Comparison of ENCODE assay signal across 11 cellular contexts in genomic region chr3:148006508-148006907, GRCh38.
DNase-seq lines count a peak whose midpoint lies in the region; ATAC-seq and TF ChIP-seq lines count a peak whose summit lies in the region.
"Had no signal": no experiment of that assay in that cellular context is flagged by ENCODE, and none has a peak within 500 bp of the region (broad histone marks: within the 10 kb centered on the region; RNA-seq: fewer than 3 reads in every experiment).

No MANE protein-coding gene starts in this region.

- TF ChIP-seq CTCF in mammary epithelial cell (conservative IDR thresholded peaks at IDR 0.05 in 1 of 2, IDR thresholded peaks at IDR 0.05 in 1 of 2; ENCODE audit: extremely low read depth in 1 of 2, insufficient read depth in 1 of 2, low read depth in 1 of 2, low read length in 2 of 2) (no peak), breast epithelium (IDR thresholded peaks at IDR 0.05) (no peak)

- H3K9me3 ChIP-seq in mammary epithelial cell (replicated peaks; ENCODE audit: insufficient read depth, low read length) = no peaks in the 10 kb centered on the region
- no peaks in the 10 kb centered on the region for H3K9me3 ChIP-seq in breast epithelium
- H3K9me3 ChIP-seq: BE2C, tibial nerve had no signal

- no peak overlapping the region for H3K4me3 ChIP-seq in mammary epithelial cell (replicated peaks in 1 of 3; ENCODE audit: insufficient read depth in 1 of 3, low read depth in 2 of 3, low read length in 3 of 3)
- H3K4me3 ChIP-seq in breast epithelium = no peak overlapping the region
- H3K4me3 ChIP-seq: tibial nerve had no signal

- no peaks in the 10 kb centered on the region for H3K36me3 ChIP-seq in mammary epithelial cell (ENCODE audit: insufficient read depth, low read length)
- no peaks in the 10 kb centered on the region for H3K36me3 ChIP-seq in breast epithelium
- H3K36me3 ChIP-seq: BE2C, tibial nerve had no signal

- CTCF ChIA-PET in mammary epithelial cell (lab: Charles Lee; ENCODE audit: low non-redundant PET) = no interaction called here

- TF ChIP-seq POLR2A in breast epithelium (IDR thresholded peaks at IDR 0.05) = no peak

- H4K20me1 ChIP-seq in mammary epithelial cell (ENCODE audit: insufficient read depth, low read length) = no peaks in the 10 kb centered on the region

- no peak overlapping the region for H3K4me2 ChIP-seq in mammary epithelial cell (ENCODE audit: insufficient read depth, low read depth, low read length)

- no peaks in the 10 kb centered on the region for H3K79me2 ChIP-seq in mammary epithelial cell (ENCODE audit: insufficient read depth, low read length)

- in situ Hi-C loops in mammary epithelial cell (cut with MboI; ENCODE audit: low sequenced_read_pairs in 2 of 2) = no loop called here

- no peak overlapping the region for H3K9ac ChIP-seq in mammary epithelial cell (ENCODE audit: insufficient read depth, low read length)

- intact Hi-C loops in mammary epithelial cell (cut with micrococcal nuclease) (no loop called here), breast epithelium (cut with DNase I; ENCODE audit: low total_unique reads) (no loop called here)

- ATAC-seq in HG02938 (IDR thresholded peaks at IDR 0.05; ENCODE audit: unreplicated experiment) = no peak
- no peak for ATAC-seq in HG03354 (IDR thresholded peaks at IDR 0.05; ENCODE audit: poor library complexity, severe bottlenecking, unreplicated experiment)

- DNase-seq in mammary epithelial cell (peak; percentile 77), breast epithelium (ENCODE audit: low spot score in 2 of 2) (no peak), OCI-M1 (lab: John Stamatoyannopoulos, UW) (peak; percentile 78), fibroblast of peridontal ligament (ENCODE audit: extremely low read depth) (peak; percentile 53), NCI-H526 treated with DMSO at 0.1 percent for 48 hours (lab: John Stamatoyannopoulos, UW) (no peak)
- no peak for DNase-seq in activated T-cell treated with anti-CD3 and anti-CD28 coated beads, Interleukin-2, amount 50 U/mL, for 48 hours
- DNase-seq: BE2C, NCI-H187 treated with DMSO at 0.1 percent for 48 hours had no signal

- H3K4me1 ChIP-seq in mammary epithelial cell (ENCODE audit: insufficient read depth, low read length) (no peaks in the 10 kb centered on the region), breast epithelium (no peaks in the 10 kb centered on the region)
- H3K4me1 ChIP-seq: BE2C, tibial nerve had no signal

- H3K27ac ChIP-seq in mammary epithelial cell (ENCODE audit: insufficient read depth, low read depth, low read length) (no peak overlapping the region), breast epithelium (no peak overlapping the region)
- H3K27ac ChIP-seq: tibial nerve had no signal

- BruUV-seq in mammary epithelial cell (replicated peaks; lab: Mats Ljungman, UMichigan) = no TSS peak

- dilution Hi-C loops in mammary epithelial cell (cut with HindIII; ENCODE audit: low sequenced_read_pairs) = no loop called here

- H3K27me3 ChIP-seq in mammary epithelial cell (ENCODE audit: insufficient read depth, low read length) (peaks cover 2% of the 10 kb centered on the region), breast epithelium (no peaks in the 10 kb centered on the region)
- H3K27me3 ChIP-seq: BE2C, tibial nerve had no signal

- no peak overlapping the region for H2AFZ ChIP-seq in mammary epithelial cell (ENCODE audit: low read depth, low read length)

Comparison
In these comparisons a context has a peak if more than half of its experiments do, and no peak if none do; other contexts are left out.
1. DNase-seq: peak in mammary epithelial cell (single experiment), OCI-M1 (single experiment) and fibroblast of peridontal ligament (single experiment); none in breast epithelium (0 of 2), NCI-H526 treated with DMSO at 0.1 percent for 48 hours (single experiment) and activated T-cell treated with anti-CD3 and anti-CD28 coated beads, Interleukin-2, amount 50 U/mL, for 48 hours (0 of 2).